In genomic region chr16:24987304-24988136, GRCh38 we compare ENCODE assay signal across 8 cellular contexts. TPM values are rescaled to one million over a fixed set of nuclear protein-coding genes. Genes with fewer than 3 reads are reported as not detected.
DNase-seq lines count a peak whose midpoint lies in the region; ATAC-seq, FAIRE-seq and TF ChIP-seq lines count a peak whose summit lies in the region.
"Not testable (repeated sequence)": the region's sequence is repeated elsewhere in the genome, so short reads cannot be mapped to it uniquely, and the experiment has no call there.

No MANE protein-coding gene starts in this region.

- peaks cover 0 to 11% of the 10 kb centered on the region in 2 donors for H3K36me3 Mint-ChIP-seq in CD14-positive monocyte
- H3K36me3 Mint-ChIP-seq in T-helper 2 cell treated with Interferon-gamma antibody and Interleukin-4, amounts not matched to agents 5 μg/mL and 100 μg/mL, for 36 hours (ENCODE audit: low read depth): not testable (repeated sequence)

- H3K4ac ChIP-seq in IMR-90 (ENCODE audit: low read depth, low read length): peak overlapping the region; percentile 88

- H3K4me1 ChIP-seq in IMR-90 (ENCODE audit: control insufficient read depth, insufficient read depth, low read length) (peaks cover 38% of the 10 kb centered on the region), GM12878 (ENCODE audit: control insufficient read depth, insufficient read depth, low read length) (peaks cover 55% of the 10 kb centered on the region), esophagus muscularis mucosa (peaks cover 92 to 97% (median 95%) of the 10 kb centered on the region in 4 donors), parathyroid adenoma (peaks cover 21% of the 10 kb centered on the region), thyroid gland (peaks cover 25 to 53% of the 10 kb centered on the region in 2 donors)

- TSS peak; percentile 15 for BruUV-seq in IMR-90 (replicated peaks; lab: Mats Ljungman, UMichigan)
- TSS peak; percentile 4 for BruUV-seq in GM12878 (replicated peaks; lab: Mats Ljungman, UMichigan)

- H2BK15ac ChIP-seq in IMR-90 (ENCODE audit: low read depth, low read length): peak overlapping the region; percentile 58; the same call in 1 of the 3 replicates

- not testable (repeated sequence) for H2AFZ ChIP-seq in IMR-90 (replicated peaks; ENCODE audit: low read length, poor library complexity); GM12878 (ENCODE audit: control insufficient read depth, low read depth, low read length); parathyroid adenoma

- not testable (repeated sequence) for H3K9me3 Mint-ChIP-seq in CD14-positive monocyte; T-helper 2 cell treated with Interferon-gamma antibody and Interleukin-4, amounts not matched to agents 5 μg/mL and 100 μg/mL, for 36 hours

- H3K27me3 ChIP-seq in IMR-90 (ENCODE audit: control insufficient read depth, insufficient read depth, low read length); GM12878 (replicated peaks in 1 of 2; ENCODE audit: control insufficient read depth in 2 of 2, insufficient read depth in 2 of 2, low read length in 1 of 2); esophagus muscularis mucosa; parathyroid adenoma (ENCODE audit: control insufficient read depth, insufficient read depth, low read length); thyroid gland: not testable (repeated sequence)

- H3K4me2 ChIP-seq in IMR-90 (ENCODE audit: low read depth, low read length) (peak overlapping the region; percentile 89), GM12878 (ENCODE audit: control insufficient read depth, insufficient read depth) (peak overlapping the region; percentile 47)
- H3K4me2 ChIP-seq in parathyroid adenoma (ENCODE audit: low read length): not testable (repeated sequence)

- H4K91ac ChIP-seq in IMR-90 (ENCODE audit: insufficient read depth, low read depth, low read length): peak overlapping the region; percentile 91

- H3K36me3 ChIP-seq in IMR-90 (ENCODE audit: control insufficient read depth, insufficient read depth, low read length); GM12878 (ENCODE audit: control insufficient read depth in 2 of 2, insufficient read depth in 2 of 2, low read length in 1 of 2); esophagus muscularis mucosa; parathyroid adenoma (ENCODE audit: control insufficient read depth, insufficient read depth, low read length); thyroid gland: not testable (repeated sequence)

- H2BK5ac ChIP-seq in IMR-90 (ENCODE audit: low read depth, low read length, poor library complexity, severe bottlenecking): peak overlapping the region; percentile 99

- POLR2A ChIA-PET in IMR-90 (lab: Charles Lee; ENCODE audit: unreplicated experiment); GM12878 (lab: Charles Lee): not testable (repeated sequence)

- TF ChIP-seq POLR2A in IMR-90 (IDR thresholded peaks at IDR 0.05; ENCODE audit: low read depth, low read length); GM12878 (IDR thresholded peaks at IDR 0.05; ENCODE audit: low read depth, low read length); esophagus muscularis mucosa (IDR thresholded peaks at IDR 0.05; ENCODE audit: low read depth); thyroid gland (IDR thresholded peaks at IDR 0.05): not testable (repeated sequence)

- dilution Hi-C loops in IMR-90 (cut with HindIII; ENCODE audit: low sequenced_read_pairs, unreplicated experiment): not testable (repeated sequence)

- not testable (repeated sequence) for H3K9me3 ChIP-seq in IMR-90 (ENCODE audit: control insufficient read depth, insufficient read depth, low read length); GM12878 (replicated peaks; ENCODE audit: control insufficient read depth, insufficient read depth, low read length); esophagus muscularis mucosa; parathyroid adenoma (ENCODE audit: control insufficient read depth, low read length); thyroid gland

- peak overlapping the region; percentile 68 to 91 (median 80) for H3K27ac Mint-ChIP-seq in CD14-positive monocyte
- peak overlapping the region; percentile 1 for H3K27ac Mint-ChIP-seq in T-helper 2 cell treated with Interferon-gamma antibody and Interleukin-4, amounts not matched to agents 5 μg/mL and 100 μg/mL, for 36 hours

- H3K23ac ChIP-seq in IMR-90 (ENCODE audit: low read depth, low read length): peak overlapping the region; percentile 82

- not testable (repeated sequence) for FAIRE-seq in GM12878 (lab: Jason Lieb, UNC)

- CTCF ChIA-PET in IMR-90 (lab: Yijun Ruan, JAX) (interaction anchor here (0.6 kb wide), 1 partner anchor 29 kb away, joined by 3 read pairs; no protein-coding TSS in a partner anchor), GM12878 (lab: Yijun Ruan, JAX) (interaction anchor here (0.9 to 1.4 kb wide), 3 partner anchors 11 to 13 kb away, joined by 4 to 5 read pairs (median 4); no protein-coding TSS in a partner anchor)

- H3K79me1 ChIP-seq in IMR-90 (ENCODE audit: low read depth in 1 of 2, low read length in 2 of 2): peaks cover 20 to 69% of the 10 kb centered on the region in 2 experiments

- peak overlapping the region; percentile 47 for H3K9ac ChIP-seq in IMR-90 (ENCODE audit: low read depth, low read length)
- not testable (repeated sequence) for H3K9ac ChIP-seq in GM12878 (ENCODE audit: control insufficient read depth, insufficient read depth, low read length); parathyroid adenoma

- SMC1A ChIA-PET in GM12878 (lab: Charles Lee; ENCODE audit: uncharacterized antibody, unreplicated experiment): interaction anchor here (0.9 to 8.4 kb wide), 10 partner anchors 8 to 257 kb away, joined by 3 to 57 read pairs (median 4); partner anchors contain the start of gene ARHGAP17

- TF ChIP-seq CTCF in CD14-positive monocyte (IDR thresholded peaks at IDR 0.05); IMR-90 (conservative IDR thresholded peaks at IDR 0.05; ENCODE audit: low read depth, low read length); GM12878 (IDR thresholded peaks at IDR 0.05 in 2 of 3, conservative IDR thresholded peaks at IDR 0.05 in 1 of 3; ENCODE audit: control insufficient read depth in 2 of 3, extremely low read depth in 1 of 3, insufficient read depth in 1 of 3, low read depth in 3 of 3, low read length in 3 of 3); esophagus muscularis mucosa (IDR thresholded peaks at IDR 0.05); parathyroid adenoma (IDR thresholded peaks at IDR 0.05); thyroid gland (IDR thresholded peaks at IDR 0.05): not testable (repeated sequence)

- peak overlapping the region; percentile 94 for H2BK120ac ChIP-seq in IMR-90 (ENCODE audit: low read depth, low read length)

- intact Hi-C loops in CD14-positive monocyte (cut with micrococcal nuclease): loop anchor here in 1 of 2 donors (2.0 kb wide), 1 partner anchor 27 kb away; the partner anchor contains the start of gene ARHGAP17
- intact Hi-C loops in IMR-90 (cut with micrococcal nuclease): loop anchor here (1.0 to 2.0 kb wide), 2 partner anchors 10 to 61 kb away; no protein-coding TSS in a partner anchor
- intact Hi-C loops in GM12878 (cut with micrococcal nuclease; ENCODE audit: unreplicated experiment); esophagus muscularis mucosa (cut with DNase I); thyroid gland (cut with DNase I): not testable (repeated sequence)

- peak overlapping the region; percentile 96 for H3K18ac ChIP-seq in IMR-90 (ENCODE audit: low read depth, low read length)

- TF ChIP-seq RAD21 in IMR-90 (IDR thresholded peaks at IDR 0.05; ENCODE audit: low read length); GM12878 (IDR thresholded peaks at IDR 0.05; ENCODE audit: insufficient read depth, low read depth, low read length): not testable (repeated sequence)

- peaks cover 97% of the 10 kb centered on the region for H3K79me2 ChIP-seq in GM12878 (ENCODE audit: control insufficient read depth, insufficient read depth, low read length)
- peaks cover 43% of the 10 kb centered on the region for H3K79me2 ChIP-seq in parathyroid adenoma

- peak overlapping the region; percentile 89 for H4K5ac ChIP-seq in IMR-90 (ENCODE audit: low read depth, low read length)

- H3K9me1 ChIP-seq in IMR-90 (ENCODE audit: insufficient read depth, low read length): peaks cover 34% of the 10 kb centered on the region

- H2BK20ac ChIP-seq in IMR-90 (ENCODE audit: low read depth, low read length): peak overlapping the region; percentile 86

- not testable (repeated sequence) for DNase-seq in CD14-positive monocyte (ENCODE audit: low spot score); T-helper 2 cell treated with Interferon-gamma antibody and Interleukin-4, amounts not matched to agents 5 μg/mL and 100 μg/mL, for 36 hours (ENCODE audit: low spot score); GM12878 (ENCODE audit: low read depth, low spot score); esophagus muscularis mucosa (ENCODE audit: extremely low spot score); thyroid gland
- DNase-seq in IMR-90: peak; percentile 90
- DNase-seq in left lobe of liver (ENCODE audit: low spot score): peak; percentile 15

- H4K8ac ChIP-seq in IMR-90 (ENCODE audit: low read depth in 2 of 2, low read length in 2 of 2): peak overlapping the region; percentile 10 to 90; a peak in 2 of 4 replicates

- RAD21 ChIA-PET in GM12878 (lab: Charles Lee; ENCODE audit: unreplicated experiment): interaction anchor here (0.6 to 1.9 kb wide), 5 partner anchors 7 to 64 kb away, joined by 3 to 7 read pairs (median 4); partner anchors contain the start of gene ARHGAP17

- H2AK9ac ChIP-seq in IMR-90 (replicated peaks; ENCODE audit: low read depth, low read length, poor library complexity): not testable (repeated sequence)

- ATAC-seq in IMR-90 (ENCODE audit: low read depth) (peak; percentile 48), left lobe of liver (peak; percentile 52)
- ATAC-seq in GM12878: not testable (repeated sequence)

- in situ Hi-C loops in IMR-90 (cut with MboI; ENCODE audit: low sequenced_read_pairs); GM12878 (cut with MboI): not testable (repeated sequence)

- H3K14ac ChIP-seq in IMR-90 (replicated peaks; ENCODE audit: low read depth, low read length): peak overlapping the region; percentile 47

- not testable (repeated sequence) for TF ChIP-seq EP300 in GM12878 (IDR thresholded peaks at IDR 0.05; ENCODE audit: borderline replicate concordance in 1 of 2, control insufficient read depth in 1 of 2, low read depth in 2 of 2, low read length in 2 of 2); esophagus muscularis mucosa (IDR thresholded peaks at IDR 0.05)

- not testable (repeated sequence) for H3K4me3 ChIP-seq in IMR-90 (ENCODE audit: insufficient read depth, low read depth, low read length); GM12878; parathyroid adenoma (ENCODE audit: low read depth, low read length); thyroid gland (replicated peaks in 1 of 3)
- H3K4me3 ChIP-seq in esophagus muscularis mucosa: peak overlapping the region in 3 of 4 donors; percentile 12 to 30 (median 17)

- not testable (repeated sequence) for H3K27me3 Mint-ChIP-seq in CD14-positive monocyte (ENCODE audit: low read depth in 3 of 3); T-helper 2 cell treated with Interferon-gamma antibody and Interleukin-4, amounts not matched to agents 5 μg/mL and 100 μg/mL, for 36 hours (ENCODE audit: low read depth)

- not testable (repeated sequence) for H3K4me3 Mint-ChIP-seq in CD14-positive monocyte; T-helper 2 cell treated with Interferon-gamma antibody and Interleukin-4, amounts not matched to agents 5 μg/mL and 100 μg/mL, for 36 hours

- H3K27ac ChIP-seq in IMR-90 (ENCODE audit: insufficient read depth, low read length) (peak overlapping the region; percentile 97), esophagus muscularis mucosa (replicated peaks in 1 of 4) (peak overlapping the region; percentile 74 to 84 (median 76)), parathyroid adenoma (peak overlapping the region; percentile 53), thyroid gland (peak overlapping the region; percentile 47 to 73 (median 64))
- H3K27ac ChIP-seq in GM12878 (ENCODE audit: control insufficient read depth, insufficient read depth): not testable (repeated sequence)

- H3K56ac ChIP-seq in IMR-90 (ENCODE audit: extremely low read depth, insufficient read depth, low read length): peak overlapping the region; percentile 84

- H3K4me1 Mint-ChIP-seq in CD14-positive monocyte: peaks cover 90% of the 10 kb centered on the region
- H3K4me1 Mint-ChIP-seq in T-helper 2 cell treated with Interferon-gamma antibody and Interleukin-4, amounts not matched to agents 5 μg/mL and 100 μg/mL, for 36 hours (ENCODE audit: low read depth): peaks cover 30% of the 10 kb centered on the region

- 14% methylated on average over 1 of the region's 8 CpGs; no CpG with 5 or more reads in 1 of the 2 experiments for WGBS in IMR-90 (ENCODE audit: extremely low coverage in 2 of 2, insufficient read length in 1 of 2), 2 experiments
- 93% methylated on average over 8 of the region's 8 CpGs for WGBS in GM12878 (ENCODE audit: insufficient coverage, insufficient replicate concordance, low lambda C conversion rate, missing lambda C conversion rate)
- WGBS in esophagus muscularis mucosa: 46% methylated on average over 8 of the region's 8 CpGs
- WGBS in thyroid gland, 2 donors: 77 to 87% methylated on average over 8 of the region's 8 CpGs

- H2AK5ac ChIP-seq in IMR-90 (ENCODE audit: low read depth, low read length): peak overlapping the region; percentile 88

- H4K20me1 ChIP-seq in IMR-90 (ENCODE audit: insufficient read depth, low read length) (peaks cover 14% of the 10 kb centered on the region), GM12878 (ENCODE audit: control insufficient read depth, insufficient read depth) (peaks cover 22% of the 10 kb centered on the region)

RNA-seq across cellular contexts. Expression of gene ARHGAP17, which starts 27.6 kb away (rescaled TPM):
- polyA plus RNA-seq in CD14-positive monocyte (10 to 100 TPM; 26.5 to 38.4 TPM), IMR-90 (2012; rRNA removed) (60.1 and 65.0 TPM in 2 replicates), GM12878 (2011; rRNA removed) (71.1 and 75.0 TPM in 2 replicates), GM12878 (2014; fragmentation: Illumina TruSeq; extraction: Trizol) (150 and 173 TPM in 2 replicates), GM12878 (2014; fragmentation: Nextera tagmentation; extraction: Ambion mirVana) (10 to 100 TPM; 31.4 to 49.9 TPM), GM12878 (2014; rRNA removed) (63.7 and 73.8 TPM in 2 replicates), GM12878 (2016; fragmentation: Nextera tagmentation; extraction: Ambion mirVana) (100 to 1,000 TPM; 118 to 123 TPM)
- total RNA-seq in IMR-90 (2012; rRNA removed) (27.6 and 29.4 TPM in 2 replicates), GM12878 (2014; rRNA removed) (47.7 and 55.1 TPM in 2 replicates), GM12878 (2014; rRNA removed; fragmentation: Illumina TruSeq; extraction: Trizol) (45.4 and 48.3 TPM in 2 replicates), GM12878 (2021) (181 and 199 TPM in 2 replicates), esophagus muscularis mucosa (10 to 100 TPM; 33.6 to 44.9 (median 38.4) TPM), left lobe of liver (22.1 TPM), thyroid gland (10 to 100 TPM; 41.7 to 70.4 (median 54.3) TPM)
- 40.0 and 40.7 TPM in 2 replicates for polyA plus RNA-seq in IMR-90 (2012; cell fraction: cytosol; rRNA removed)
- polyA plus RNA-seq in IMR-90 (2012; cell fraction: nucleus; rRNA removed; ENCODE audit: low replicate concordance): 81.6 and 132 TPM in 2 replicates
- 627 and 659 TPM in 2 replicates for total RNA-seq in GM12878 (2013; cell fraction: nucleolus; rRNA removed)
- polyA plus RNA-seq in GM12878 (2011; ENCODE audit: low read depth): 127 TPM
- polyA plus RNA-seq in GM12878 (2011; cell fraction: cytosol; rRNA removed): 82.6 and 128 TPM in 2 replicates
- 239 and 261 TPM in 2 replicates for polyA plus RNA-seq in GM12878 (2011; cell fraction: nucleus; rRNA removed)
- polyA plus RNA-seq in GM12878 (2012): 118 and 141 TPM in 2 replicates
- polyA minus RNA-seq in GM12878 (2011; rRNA and poly(A)+ RNA removed): 174 and 187 TPM in 2 replicates
- polyA minus RNA-seq in GM12878 (2011; cell fraction: cytosol; rRNA and poly(A)+ RNA removed): 84.1 and 85.0 TPM in 2 replicates
- 138 and 190 TPM in 2 replicates for polyA minus RNA-seq in GM12878 (2011; cell fraction: nucleus; rRNA and poly(A)+ RNA removed)
